15 cellular contexts compared by ENCODE assay signal in the genomic region with DNA sequence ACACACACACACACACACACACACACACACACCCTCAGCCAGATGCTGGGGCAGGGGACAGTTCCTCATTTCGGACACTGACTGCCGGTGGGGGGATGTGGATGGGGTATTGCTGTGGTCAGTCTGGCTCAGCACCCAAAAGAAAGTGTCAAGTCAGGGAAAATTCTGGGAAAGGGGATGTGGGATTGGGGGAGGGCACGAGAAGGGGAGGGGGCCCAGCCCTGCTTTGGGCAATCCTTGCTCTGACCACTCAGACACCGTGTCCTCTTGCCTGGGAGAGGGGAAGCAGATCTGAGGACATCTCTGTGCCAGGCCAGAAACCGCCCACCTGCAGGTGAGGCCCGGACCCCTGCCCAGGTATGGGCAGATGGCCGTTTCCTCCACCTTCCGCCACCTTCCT. TPM values are rescaled to one million over a fixed set of nuclear protein-coding genes. Genes with fewer than 3 reads are reported as not detected.
DNase-seq lines count a peak whose midpoint lies in the region; ATAC-seq and TF ChIP-seq lines count a peak whose summit lies in the region.
"Had no signal": no experiment of that assay in that cellular context is flagged by ENCODE, and none has a peak within 500 bp of the region (broad histone marks: within the 10 kb centered on the region; RNA-seq: fewer than 3 reads in every experiment).

A gene (plus strand): TSS at position 253 of the 400 bp plus-strand sequence. CDS start 391 bp downstream, outside the sequence.

- TF ChIP-seq CTCF in IMR-90 (conservative IDR thresholded peaks at IDR 0.05; ENCODE audit: low read depth, low read length): no peak

- no peak within 1 kb of the TSS for H3K9ac ChIP-seq in IMR-90 (ENCODE audit: low read depth, low read length)

- H3K27me3 ChIP-seq in IMR-90 (ENCODE audit: control insufficient read depth, insufficient read depth, low read length): peaks cover 40% of the 10 kb centered on the region
- H3K27me3 ChIP-seq in CD4-positive, alpha-beta memory T cell (ENCODE audit: insufficient read depth, low read length): peaks cover 5% of the 10 kb centered on the region

- DNase-seq in IMR-90 (no peak), globus pallidus (ENCODE audit: low spot score) (peak; percentile 53), midbrain (lab: John Stamatoyannopoulos, UW) (peak; percentile 40), substantia nigra (lab: John Stamatoyannopoulos, UW) (peak in 30 of 49 donors; percentile 3 to 62 (median 30)), NCI-H2196 (lab: John Stamatoyannopoulos, UW; ENCODE audit: unreplicated experiment) (no peak)
- no peak for DNase-seq in activated CD4-positive, CD25-positive, alpha-beta regulatory T cell treated with anti-CD3 and anti-CD28 coated beads, Interleukin-2, amount 50 U/mL, for 72 hours
- DNase-seq in CD4-positive, alpha-beta memory T cell: no peak
- DNase-seq in activated T-cell treated with anti-CD3 and anti-CD28 coated beads, Interleukin-2, amount 50 U/mL, for 1 hour: no peak
- DNase-seq: activated CD8-positive, alpha-beta T cell treated with anti-CD3 and anti-CD28 coated beads for 36 hours; activated naive CD4-positive, alpha-beta T cell treated with anti-CD3 and anti-CD28 coated beads for 36 hours; HCEC 1CT; NCI-H510A; RPMI8226 had no signal

- in situ Hi-C loops in IMR-90 (cut with MboI; ENCODE audit: low sequenced_read_pairs): no loop called here

- H3K36me3 Mint-ChIP-seq in CD4-positive, alpha-beta memory T cell: no peaks in the 10 kb centered on the region
- H3K36me3 Mint-ChIP-seq: natural killer cell treated with Interleukin-12 subunit alpha and Interleukin-12 subunit beta and Interleukin-15 and Interleukin-18, amount 100 ng/mL, for 72 hours had no signal

- H2AFZ ChIP-seq in IMR-90 (replicated peaks; ENCODE audit: low read length, poor library complexity): no peak within 1 kb of the TSS

- no peak within 1 kb of the TSS for H2BK5ac ChIP-seq in IMR-90 (ENCODE audit: low read depth, low read length, poor library complexity, severe bottlenecking)

- dilution Hi-C loops in IMR-90 (cut with HindIII; ENCODE audit: low sequenced_read_pairs, unreplicated experiment): no loop called here

- no peak within 1 kb of the TSS for H3K4me3 Mint-ChIP-seq in CD4-positive, alpha-beta memory T cell
- H3K4me3 Mint-ChIP-seq: activated CD8-positive, alpha-beta T cell treated with anti-CD3 and anti-CD28 coated beads for 36 hours; activated naive CD4-positive, alpha-beta T cell treated with anti-CD3 and anti-CD28 coated beads for 36 hours; natural killer cell treated with Interleukin-12 subunit alpha and Interleukin-12 subunit beta and Interleukin-15 and Interleukin-18, amount 100 ng/mL, for 72 hours; T-helper 2 cell treated with Interferon-gamma antibody and Interleukin-4, amounts not matched to agents 5 μg/mL and 100 μg/mL, for 36 hours had no signal

- no peak for TF ChIP-seq RAD21 in IMR-90 (IDR thresholded peaks at IDR 0.05; ENCODE audit: low read length)

- H3K4me2 ChIP-seq in IMR-90 (ENCODE audit: low read depth, low read length): no peak within 1 kb of the TSS

- no peaks in the 10 kb centered on the region for H3K9me3 ChIP-seq in IMR-90 (ENCODE audit: control insufficient read depth, insufficient read depth, low read length)
- H3K9me3 ChIP-seq in CD4-positive, alpha-beta memory T cell (ENCODE audit: control insufficient read depth in 1 of 2, low read length in 2 of 2): no peaks in the 10 kb centered on the region

- peaks cover 7 to 16% of the 10 kb centered on the region in 2 donors for H3K27me3 Mint-ChIP-seq in CD4-positive, alpha-beta memory T cell

- no TSS peak for BruUV-seq in IMR-90 (replicated peaks; lab: Mats Ljungman, UMichigan)

- H2AK9ac ChIP-seq in IMR-90 (replicated peaks; ENCODE audit: low read depth, low read length, poor library complexity): no peak within 1 kb of the TSS

- no CpG with 5 or more reads among the region's 8 CpGs for WGBS in IMR-90 (ENCODE audit: extremely low coverage in 2 of 2, insufficient read length in 1 of 2), 2 experiments

- H3K4me1 ChIP-seq in IMR-90 (ENCODE audit: control insufficient read depth, insufficient read depth, low read length): peaks cover 2% of the 10 kb centered on the region; the same call in 1 of the 2 replicates
- peaks cover 5% of the 10 kb centered on the region for H3K4me1 ChIP-seq in CD4-positive, alpha-beta memory T cell (ENCODE audit: insufficient read depth, low read length)

- no peak within 1 kb of the TSS for H2BK20ac ChIP-seq in IMR-90 (ENCODE audit: low read depth, low read length)

- H3K4ac ChIP-seq in IMR-90 (ENCODE audit: low read depth, low read length): no peak within 1 kb of the TSS

- no peaks in the 10 kb centered on the region for H3K9me1 ChIP-seq in IMR-90 (ENCODE audit: insufficient read depth, low read length)

- H2BK15ac ChIP-seq in IMR-90 (ENCODE audit: low read depth, low read length): no peak within 1 kb of the TSS

- H3K4me1 Mint-ChIP-seq in CD4-positive, alpha-beta memory T cell: no peaks in the 10 kb centered on the region

- H2AK5ac ChIP-seq in IMR-90 (ENCODE audit: low read depth, low read length): 0 out of 2 replicates have a peak within 1 kb of the TSS, but pooled peaks have one; percentile 18

- intact Hi-C loops in IMR-90 (cut with micrococcal nuclease): loop anchor here (10.0 kb wide), 1 partner anchor 539 kb away; no protein-coding TSS in a partner anchor
- intact Hi-C loops in CD4-positive, alpha-beta memory T cell (cut with micrococcal nuclease): loop anchor here (5.0 kb wide), 1 partner anchor 511 kb away; no protein-coding TSS in a partner anchor

- no peak within 1 kb of the TSS for H4K91ac ChIP-seq in IMR-90 (ENCODE audit: insufficient read depth, low read depth, low read length)

- H3K27ac ChIP-seq in IMR-90 (ENCODE audit: insufficient read depth, low read length) (no peak within 1 kb of the TSS), substantia nigra (ENCODE audit: low read depth, low read length, poor library complexity, severe bottlenecking) (peak within 1 kb of the TSS; percentile 74)
- H3K27ac ChIP-seq in CD4-positive, alpha-beta memory T cell (ENCODE audit: low read depth, low read length): no peak within 1 kb of the TSS

- H3K9me3 Mint-ChIP-seq in CD4-positive, alpha-beta memory T cell: no peaks in the 10 kb centered on the region
- H3K9me3 Mint-ChIP-seq: activated CD8-positive, alpha-beta T cell treated with anti-CD3 and anti-CD28 coated beads for 36 hours; activated naive CD4-positive, alpha-beta T cell treated with anti-CD3 and anti-CD28 coated beads for 36 hours; natural killer cell treated with Interleukin-12 subunit alpha and Interleukin-12 subunit beta and Interleukin-15 and Interleukin-18, amount 100 ng/mL, for 72 hours; T-helper 2 cell treated with Interferon-gamma antibody and Interleukin-4, amounts not matched to agents 5 μg/mL and 100 μg/mL, for 36 hours had no signal

- CTCF ChIA-PET in IMR-90 (lab: Yijun Ruan, JAX): no interaction called here
- CTCF ChIA-PET in CD4-positive, alpha-beta memory T cell (lab: Charles Lee; ENCODE audit: partially characterized antibody): no interaction called here

- POLR2A ChIA-PET in IMR-90 (lab: Charles Lee; ENCODE audit: unreplicated experiment): no interaction called here
- POLR2A ChIA-PET in CD4-positive, alpha-beta memory T cell (lab: Charles Lee; ENCODE audit: partially characterized antibody): no interaction called here

- no peak within 1 kb of the TSS for H3K23ac ChIP-seq in IMR-90 (ENCODE audit: low read depth, low read length)

- no peak within 1 kb of the TSS for H3K14ac ChIP-seq in IMR-90 (replicated peaks; ENCODE audit: low read depth, low read length)

- H3K18ac ChIP-seq in IMR-90 (ENCODE audit: low read depth, low read length): no peak within 1 kb of the TSS

- H3K56ac ChIP-seq in IMR-90 (ENCODE audit: extremely low read depth, insufficient read depth, low read length): no peak within 1 kb of the TSS

- no peak within 1 kb of the TSS for H3K27ac Mint-ChIP-seq in CD4-positive, alpha-beta memory T cell
- H3K27ac Mint-ChIP-seq: activated CD8-positive, alpha-beta T cell treated with anti-CD3 and anti-CD28 coated beads for 36 hours; activated naive CD4-positive, alpha-beta T cell treated with anti-CD3 and anti-CD28 coated beads for 36 hours; natural killer cell treated with Interleukin-12 subunit alpha and Interleukin-12 subunit beta and Interleukin-15 and Interleukin-18, amount 100 ng/mL, for 72 hours; T-helper 2 cell treated with Interferon-gamma antibody and Interleukin-4, amounts not matched to agents 5 μg/mL and 100 μg/mL, for 36 hours had no signal

- H3K79me1 ChIP-seq in IMR-90 (ENCODE audit: low read depth in 1 of 2, low read length in 2 of 2): no peaks in the 10 kb centered on the region

- no peak for TF ChIP-seq POLR2A in IMR-90 (IDR thresholded peaks at IDR 0.05; ENCODE audit: low read depth, low read length)

- no peak within 1 kb of the TSS for H4K8ac ChIP-seq in IMR-90 (ENCODE audit: low read depth in 2 of 2, low read length in 2 of 2)

- ATAC-seq in IMR-90 (ENCODE audit: low read depth): no peak
- ATAC-seq: activated CD8-positive, alpha-beta T cell treated with anti-CD3 and anti-CD28 coated beads for 36 hours had no signal

- no peak within 1 kb of the TSS for H4K5ac ChIP-seq in IMR-90 (ENCODE audit: low read depth, low read length)

- H3K36me3 ChIP-seq in IMR-90 (ENCODE audit: control insufficient read depth, insufficient read depth, low read length): no peaks in the 10 kb centered on the region
- H3K36me3 ChIP-seq in CD4-positive, alpha-beta memory T cell (ENCODE audit: insufficient read depth, low read length): no peaks in the 10 kb centered on the region

- H4K20me1 ChIP-seq in IMR-90 (ENCODE audit: insufficient read depth, low read length): peaks cover 5% of the 10 kb centered on the region

- H3K4me3 ChIP-seq in IMR-90 (ENCODE audit: insufficient read depth, low read depth, low read length): no peak within 1 kb of the TSS
- no peak within 1 kb of the TSS for H3K4me3 ChIP-seq in CD4-positive, alpha-beta memory T cell (ENCODE audit: low read length in 2 of 2)

- H2BK120ac ChIP-seq in IMR-90 (ENCODE audit: low read depth, low read length): no peak within 1 kb of the TSS

TF ChIP-seq in IMR-90, 13 proteins besides CTCF, POLR2A, EP300 and RAD21 (continues in another document):
- TF ChIP-seq, protein P1, sequence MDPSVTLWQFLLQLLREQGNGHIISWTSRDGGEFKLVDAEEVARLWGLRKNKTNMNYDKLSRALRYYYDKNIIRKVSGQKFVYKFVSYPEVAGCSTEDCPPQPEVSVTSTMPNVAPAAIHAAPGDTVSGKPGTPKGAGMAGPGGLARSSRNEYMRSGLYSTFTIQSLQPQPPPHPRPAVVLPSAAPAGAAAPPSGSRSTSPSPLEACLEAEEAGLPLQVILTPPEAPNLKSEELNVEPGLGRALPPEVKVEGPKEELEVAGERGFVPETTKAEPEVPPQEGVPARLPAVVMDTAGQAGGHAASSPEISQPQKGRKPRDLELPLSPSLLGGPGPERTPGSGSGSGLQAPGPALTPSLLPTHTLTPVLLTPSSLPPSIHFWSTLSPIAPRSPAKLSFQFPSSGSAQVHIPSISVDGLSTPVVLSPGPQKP (IDR thresholded peaks at IDR 0.05; ENCODE audit: borderline replicate concordance, low read depth, low read length): no peak

RNA-seq across cellular contexts. Expression of the gene that starts here (rescaled TPM):
- not detected in 2 replicates for total RNA-seq in IMR-90 (2012; rRNA removed)
- polyA plus RNA-seq in IMR-90 (2012; rRNA removed): not detected in 2 replicates
- not detected in 2 replicates for polyA plus RNA-seq in IMR-90 (2012; cell fraction: cytosol; rRNA removed)
- not detected in 2 replicates for polyA plus RNA-seq in IMR-90 (2012; cell fraction: nucleus; rRNA removed; ENCODE audit: low replicate concordance)
- total RNA-seq in CD4-positive, alpha-beta memory T cell: 1 to 10 TPM; 3.3 to 3.8 TPM
- not detected for polyA plus RNA-seq in CD4-positive, alpha-beta memory T cell
- total RNA-seq: activated CD8-positive, alpha-beta T cell treated with anti-CD3 and anti-CD28 coated beads for 36 hours; activated naive CD4-positive, alpha-beta T cell treated with anti-CD3 and anti-CD28 coated beads for 36 hours; natural killer cell treated with Interleukin-12 subunit alpha and Interleukin-12 subunit beta and Interleukin-15 and Interleukin-18, amount 100 ng/mL, for 72 hours had no signal

Comparison
In these comparisons a context has a peak if more than half of its experiments do, and no peak if none do; other contexts are left out.
1. DNase-seq: peak in globus pallidus (single experiment), midbrain (single experiment) and substantia nigra (30 of 49); none in IMR-90 (single experiment), activated CD4-positive, CD25-positive, alpha-beta regulatory T cell treated with anti-CD3 and anti-CD28 coated beads, Interleukin-2, amount 50 U/mL, for 72 hours (single experiment), CD4-positive, alpha-beta memory T cell (0 of 5), activated T-cell treated with anti-CD3 and anti-CD28 coated beads, Interleukin-2, amount 50 U/mL, for 1 hour (single experiment) and NCI-H2196 (single experiment).